Comparison of ENCODE assay signal across 1 cellular context in genomic region chr14:75660630-75661498, GRCh38.
TF ChIP-seq lines count a peak whose summit lies in the region.

Gene ERG28, minus strand, starts transcription at chr14:75660876. Its CDS starts 3,374 bp downstream, at chr14:75657502.
Gene TTLL5, plus strand, starts transcription at chr14:75661246. Its CDS starts 1,904 bp downstream, at chr14:75663150.

TF ChIP-seq in GM12878, 131 proteins besides CTCF, POLR2A, EP300 and RAD21 (continued from another document and continues in another):
- TF ChIP-seq ZNF592 (IDR thresholded peaks at IDR 0.05) (no peak), POU2F2 (IDR thresholded peaks at IDR 0.05; ENCODE audit: borderline replicate concordance, low read depth, low read length) (no peak), KAT2A (conservative IDR thresholded peaks at IDR 0.05; ENCODE audit: control insufficient read depth, low read depth, low read length) (no peak), YBX1 (IDR thresholded peaks at IDR 0.05) (peak; percentile 79; the same call in 1 of the 2 replicates), RB1 (IDR thresholded peaks at IDR 0.05; ENCODE audit: borderline replicate concordance) (peak; percentile 74; the same call in 1 of the 2 replicates), ZNF207 (IDR thresholded peaks at IDR 0.05; ENCODE audit: borderline replicate concordance) (no peak; the same call in 1 of the 2 replicates), SKIL (IDR thresholded peaks at IDR 0.05; ENCODE audit: low read depth, poor library complexity, severe bottlenecking) (peak; percentile 74), CHD4 (IDR thresholded peaks at IDR 0.05) (no peak), SP1 (IDR thresholded peaks at IDR 0.05; ENCODE audit: low read depth, low read length) (peak; percentile 98), SRF (IDR thresholded peaks at IDR 0.05; ENCODE audit: low read depth in 2 of 2, low read length in 2 of 2) (peak; percentile 88 to 97), ATF2 (IDR thresholded peaks at IDR 0.05; ENCODE audit: low read length) (no peak), SREBF2 (IDR thresholded peaks at IDR 0.05; ENCODE audit: low read length) (peak; percentile 73), CHD1 (IDR thresholded peaks at IDR 0.05; ENCODE audit: low read depth, low read length) (no peak), BCL3 (IDR thresholded peaks at IDR 0.05; ENCODE audit: borderline replicate concordance, insufficient read depth, low read depth, low read length, poor library complexity, severe bottlenecking) (no peak), IRF4 (IDR thresholded peaks at IDR 0.05; ENCODE audit: low read depth, low read length) (no peak), CBX5 (IDR thresholded peaks at IDR 0.05; ENCODE audit: low read depth) (no peak), GATAD2B (conservative IDR thresholded peaks at IDR 0.05; ENCODE audit: low read depth) (no peak; the same call in 1 of the 2 replicates), FOXM1 (IDR thresholded peaks at IDR 0.05; ENCODE audit: low read depth, low read length) (no peak), GABPA (IDR thresholded peaks at IDR 0.05; ENCODE audit: low read depth) (0 out of 2 replicates have a peak, but pooled peaks have one; percentile 10), TCF12 (IDR thresholded peaks at IDR 0.05; ENCODE audit: low read depth, low read length) (no peak), PBX3 (IDR thresholded peaks at IDR 0.05; ENCODE audit: insufficient replicate concordance, low read depth, low read length) (peak; percentile 95), DPF2 (IDR thresholded peaks at IDR 0.05) (peak; percentile 79), ETV6 (conservative IDR thresholded peaks at IDR 0.05 in 1 of 2, IDR thresholded peaks at IDR 0.05 in 1 of 2; ENCODE audit: borderline replicate concordance in 1 of 2, low read depth in 1 of 2) (no peak), SMARCA5 (IDR thresholded peaks at IDR 0.05) (peak; percentile 49; the same call in 1 of the 2 replicates), IRF5 (IDR thresholded peaks at IDR 0.05; ENCODE audit: borderline replicate concordance) (no peak), ZBTB11 (CRISPR knock-in tag; IDR thresholded peaks at IDR 0.05) (no peak), CHD2 (IDR thresholded peaks at IDR 0.05; ENCODE audit: borderline replicate concordance, low read depth, low read length) (peak; percentile 95), NR2C2 (IDR thresholded peaks at IDR 0.05; ENCODE audit: borderline replicate concordance, control insufficient read depth, insufficient read length, low read depth) (no peak), TARDBP (IDR thresholded peaks at IDR 0.05; ENCODE audit: borderline replicate concordance) (no peak), ZNF24 (IDR thresholded peaks at IDR 0.05) (no peak), NR2C1 (IDR thresholded peaks at IDR 0.05) (no peak), CREM (IDR thresholded peaks at IDR 0.05; ENCODE audit: low read depth) (peak; percentile 98), STAT1 (conservative IDR thresholded peaks at IDR 0.05) (no peak), ELK1 (IDR thresholded peaks at IDR 0.05; ENCODE audit: low read depth, low read length) (peak; percentile 87), ZNF274 (IDR thresholded peaks at IDR 0.05; ENCODE audit: insufficient read depth, insufficient read length) (no peak), CBX3 (IDR thresholded peaks at IDR 0.05; ENCODE audit: borderline replicate concordance, low read depth) (no peak), ZNF622 (IDR thresholded peaks at IDR 0.05) (no peak), BMI1 (IDR thresholded peaks at IDR 0.05; ENCODE audit: borderline replicate concordance) (peak; percentile 81), EZH2 (IDR thresholded peaks at IDR 0.05; ENCODE audit: borderline replicate concordance, control insufficient read depth, low read depth, low read length) (no peak), NKRF (conservative IDR thresholded peaks at IDR 0.05) (peak; percentile 98), BCL11A (IDR thresholded peaks at IDR 0.05; ENCODE audit: low read depth, low read length) (no peak), BHLHE40 (IDR thresholded peaks at IDR 0.05; ENCODE audit: borderline replicate concordance in 1 of 2, low read depth in 2 of 2, low read length in 1 of 2) (peak; percentile 23 to 43; a peak in 2 of 4 replicates), JUND (IDR thresholded peaks at IDR 0.05; ENCODE audit: low read depth, low read length) (no peak)
